In genomic region chr2:216632952-216633615, GRCh38 we compare ENCODE assay signal across 8 cellular contexts. TPM values are rescaled to one million over a fixed set of nuclear protein-coding genes. Genes with fewer than 3 reads are reported as not detected.
DNase-seq lines count a peak whose midpoint lies in the region; ATAC-seq and TF ChIP-seq lines count a peak whose summit lies in the region.

Gene IGFBP2 (plus strand): TSS chr2:216633420. CDS start chr2:216633524, 104 bp downstream.

- POLR2A ChIA-PET in HEK293T (lab: Yijun Ruan, JAX), result interaction anchor here (0.6 to 1.4 kb wide), 3 partner anchors 13 to 16 kb away, joined by 3 to 4 read pairs (median 3); no protein-coding TSS in a partner anchor

- H3K27ac Mint-ChIP-seq in chondrocyte (ENCODE audit: unreplicated experiment), result peak within 1 kb of the TSS; percentile 91

- peak; percentile 69 for DNase-seq in HEK293T (ENCODE audit: extremely low spot score)
- peak; percentile 54 for DNase-seq in SHP77 treated with DMSO at 0.1 percent for 48 hours (lab: John Stamatoyannopoulos, UW)
- DNase-seq in chondrocyte (ENCODE audit: low spot score), result no peak
- DNase-seq in left lobe of liver (ENCODE audit: low spot score), result peak; percentile 75
- peak; percentile 21 to 38 for DNase-seq in stimulated activated CD8-positive, alpha-beta memory T cell treated with anti-CD3 and anti-CD28 coated beads, Interleukin-15, amount 100 ng/mL, for 48 hours (ENCODE audit: low read depth in 2 of 2)
- no peak for DNase-seq in HPDE6-E6E7 (ENCODE audit: extremely low spot score)

- no peaks in the 10 kb centered on the region for H3K27me3 Mint-ChIP-seq in chondrocyte (ENCODE audit: low read depth)

- CTCF ChIA-PET in HEK293T (lab: Yijun Ruan, JAX), result no interaction called here

- H3K4me3 Mint-ChIP-seq in chondrocyte (ENCODE audit: unreplicated experiment), result peak within 1 kb of the TSS; percentile 100

- ATAC-seq in left lobe of liver (peak; percentile 71), GM19328 (IDR thresholded peaks at IDR 0.05; ENCODE audit: unreplicated experiment) (no peak)

- no peak for TF ChIP-seq CTCF in C4-2B (conservative IDR thresholded peaks at IDR 0.05)
- no peak for TF ChIP-seq CTCF in chondrocyte (IDR thresholded peaks at IDR 0.05)

- peaks cover 15% of the 10 kb centered on the region for H3K36me3 Mint-ChIP-seq in chondrocyte (ENCODE audit: low read depth)

- peaks cover 2% of the 10 kb centered on the region for H3K9me3 Mint-ChIP-seq in chondrocyte (ENCODE audit: low read depth)

- peak within 1 kb of the TSS; percentile 77 for H3K27ac ChIP-seq in C4-2B

- H3K4me1 Mint-ChIP-seq in chondrocyte (ENCODE audit: low read depth), result peaks cover 46% of the 10 kb centered on the region

TF ChIP-seq in HEK293T, 16 proteins besides CTCF, POLR2A, EP300 and RAD21:
- TF ChIP-seq LEF1 (IDR thresholded peaks at IDR 0.05; ENCODE audit: borderline replicate concordance) (no peak), HDGF (IDR thresholded peaks at IDR 0.05; ENCODE audit: borderline replicate concordance) (no peak), ARNT (IDR thresholded peaks at IDR 0.05) (no peak), ZNF384 (IDR thresholded peaks at IDR 0.05) (no peak), FOXM1 (IDR thresholded peaks at IDR 0.05; ENCODE audit: borderline replicate concordance) (no peak), SUZ12 (IDR thresholded peaks at IDR 0.05) (no peak), L3MBTL2 (conservative IDR thresholded peaks at IDR 0.05) (peak; percentile 95), NFRKB (IDR thresholded peaks at IDR 0.05) (no peak), PKNOX1 (IDR thresholded peaks at IDR 0.05) (no peak)

RNA-seq across cellular contexts. Expression of gene IGFBP2, which starts in this region (rescaled TPM):
- total RNA-seq in chondrocyte, result 1,045 to 1,857 TPM (median 1,848 TPM) in 3 replicates
- 404 TPM for total RNA-seq in left lobe of liver

Comparison
In these comparisons a context has a peak if more than half of its experiments do, and no peak if none do; other contexts are left out.
1. DNase-seq: peak in HEK293T (single experiment), SHP77 treated with DMSO at 0.1 percent for 48 hours (single experiment), left lobe of liver (single experiment) and stimulated activated CD8-positive, alpha-beta memory T cell treated with anti-CD3 and anti-CD28 coated beads, Interleukin-15, amount 100 ng/mL, for 48 hours (2 of 2); none in chondrocyte (single experiment) and HPDE6-E6E7 (single experiment).